Comparison of ENCODE assay signal across 15 cellular contexts in genomic region chr2:98347298-98348065, GRCh38. TPM values are rescaled to one million over a fixed set of nuclear protein-coding genes. Genes with fewer than 3 reads are reported as not detected.
DNase-seq lines count a peak whose midpoint lies in the region; ATAC-seq lines count a peak whose summit lies in the region.
"Had no signal": no experiment of that assay in that cellular context is flagged by ENCODE, and none has a peak within 500 bp of the region (broad histone marks: within the 10 kb centered on the region; RNA-seq: fewer than 3 reads in every experiment).

No MANE protein-coding gene starts in this region.

- ATAC-seq in naive B cell (ENCODE audit: low read depth in 2 of 2) (no peak), HG03196 (IDR thresholded peaks at IDR 0.05; ENCODE audit: unreplicated experiment) (no peak)
- no peak for ATAC-seq in activated CD4-positive, CD25-positive, alpha-beta regulatory T cell treated with anti-CD3 and anti-CD28 coated beads, Interleukin-2, amount 50 U/mL, for 24 hours
- ATAC-seq: activated CD4-positive, alpha-beta T cell treated with anti-CD3 and anti-CD28 coated beads for 36 hours had no signal

- H3K27me3 ChIP-seq in HUES48 (ENCODE audit: control insufficient read depth, insufficient read depth, low read length) = peaks cover 85% of the 10 kb centered on the region

- H3K4me1 Mint-ChIP-seq in naive B cell = peaks cover 18 to 22% (median 21%) of the 10 kb centered on the region in 3 donors

- peaks cover 5 to 22% (median 12%) of the 10 kb centered on the region in 7 donors for H3K9me3 Mint-ChIP-seq in naive B cell
- H3K9me3 Mint-ChIP-seq: activated T-cell treated with anti-CD3 and anti-CD28 coated beads, Interleukin-2, amount 50 U/mL, for 24 hours had no signal

- peak overlapping the region in 6 of 8 donors; percentile 36 to 79 (median 66) for H3K4me3 Mint-ChIP-seq in naive B cell
- H3K4me3 Mint-ChIP-seq: activated CD4-positive, alpha-beta T cell treated with anti-CD3 and anti-CD28 coated beads for 36 hours; activated T-cell treated with anti-CD3 and anti-CD28 coated beads, Interleukin-2, amount 50 U/mL, for 24 hours had no signal

- no peak overlapping the region for H3K27ac ChIP-seq in HUES48 (ENCODE audit: low read depth, low read length)
- H3K27ac ChIP-seq: Peyer's patch had no signal

- no peaks in the 10 kb centered on the region for H3K9me3 ChIP-seq in HUES48 (ENCODE audit: control insufficient read depth, insufficient read depth, low read length)
- H3K9me3 ChIP-seq: Peyer's patch had no signal

- H3K4me3 ChIP-seq in HUES48 (ENCODE audit: low read depth, low read length) = peak overlapping the region; percentile 62
- H3K4me3 ChIP-seq: K562 had no signal

- H3K27me3 Mint-ChIP-seq in naive B cell = peaks cover 79 to 93% (median 85%) of the 10 kb centered on the region in 3 donors

- H3K9ac ChIP-seq in HUES48 (ENCODE audit: low read depth, low read length) = no peak overlapping the region

- peak overlapping the region in 2 of 6 donors; percentile 60 to 68 for H3K27ac Mint-ChIP-seq in naive B cell
- H3K27ac Mint-ChIP-seq: activated CD4-positive, alpha-beta T cell treated with anti-CD3 and anti-CD28 coated beads for 36 hours; activated T-cell treated with anti-CD3 and anti-CD28 coated beads, Interleukin-2, amount 50 U/mL, for 24 hours had no signal

- H3K4me1 ChIP-seq in HUES48 (ENCODE audit: control insufficient read depth, insufficient read depth, low read length) = peaks cover 8% of the 10 kb centered on the region; the same call in 1 of the 2 replicates

- no peaks in the 10 kb centered on the region for H3K36me3 ChIP-seq in HUES48 (ENCODE audit: control insufficient read depth, insufficient read depth, low read length)
- H3K36me3 ChIP-seq: Peyer's patch had no signal

- DNase-seq in COLO668 (lab: John Stamatoyannopoulos, UW; ENCODE audit: unreplicated experiment) (peak; percentile 31), ecto neural progenitor cell (ENCODE audit: low spot score) (peak; percentile 76), naive B cell (no peak), amniotic stem cell (lab: John Stamatoyannopoulos, UW) (no peak), NCI-H2196 (lab: John Stamatoyannopoulos, UW; ENCODE audit: unreplicated experiment) (no peak)
- DNase-seq: activated CD4-positive, alpha-beta T cell treated with anti-CD3 and anti-CD28 coated beads for 36 hours; activated T-cell treated with anti-CD3 and anti-CD28 coated beads, Interleukin-2, amount 50 U/mL, for 24 hours; NCI-H1436; Peyer's patch; stimulated activated CD4-positive, alpha-beta T cell treated with anti-CD3 and anti-CD28 coated beads, Interleukin-12 subunit alpha, Interleukin-12 subunit beta, amount 100 ng/mL, for 4 hours; T-helper 1 cell had no signal

- peaks cover 5 to 8% of the 10 kb centered on the region in 2 donors for H3K36me3 Mint-ChIP-seq in naive B cell

RNA-seq across cellular contexts. Expression of gene CNGA3, which starts 1.2 kb away (rescaled TPM):
- polyA plus RNA-seq in naive B cell (ENCODE audit: low read depth in 6 of 6) = not detected
- polyA plus RNA-seq: K562 had no signal

Comparison
In these comparisons a context has a peak if more than half of its experiments do, and no peak if none do; other contexts are left out.
1. DNase-seq: peak in COLO668 (single experiment) and ecto neural progenitor cell (single experiment); none in naive B cell (single experiment), amniotic stem cell (single experiment) and NCI-H2196 (single experiment).